8 cellular contexts compared by ENCODE assay signal in genomic region chr18:74951165-74951760, GRCh38.
DNase-seq lines count a peak whose midpoint lies in the region; ATAC-seq and TF ChIP-seq lines count a peak whose summit lies in the region.

No MANE protein-coding gene starts in this region.

- H3K27ac Mint-ChIP-seq in MCF 10A (ENCODE audit: low read depth, unreplicated experiment): peak overlapping the region; percentile 97

- no peak overlapping the region for H3K4me3 ChIP-seq in mucosa of stomach (ENCODE audit: low read length)

- CTCF ChIA-PET in MCF 10A (lab: Yijun Ruan, JAX): interaction anchor here (0.6 kb wide), 1 partner anchor 10 kb away, joined by 3 read pairs; no protein-coding TSS in a partner anchor

- intact Hi-C loops in MCF 10A (cut with micrococcal nuclease): loop anchor here (2.0 kb wide), 1 partner anchor 52 kb away; no protein-coding TSS in a partner anchor

- peaks cover 12% of the 10 kb centered on the region for H3K4me1 Mint-ChIP-seq in MCF 10A (ENCODE audit: insufficient read depth, unreplicated experiment)

- H3K4me3 Mint-ChIP-seq in MCF 10A (ENCODE audit: unreplicated experiment): no peak overlapping the region

- no peaks in the 10 kb centered on the region for H3K27me3 Mint-ChIP-seq in MCF 10A (ENCODE audit: insufficient read depth, unreplicated experiment)

- no peaks in the 10 kb centered on the region for H3K9me3 Mint-ChIP-seq in MCF 10A (ENCODE audit: unreplicated experiment)

- ATAC-seq in HG03442 (IDR thresholded peaks at IDR 0.05; ENCODE audit: unreplicated experiment) (peak; percentile 76), GM21717 (IDR thresholded peaks at IDR 0.05; ENCODE audit: unreplicated experiment) (no peak)

- peak overlapping the region; percentile 63 for H3K9ac ChIP-seq in mucosa of stomach (ENCODE audit: low read length)

- no peaks in the 10 kb centered on the region for H3K27me3 ChIP-seq in mucosa of stomach (ENCODE audit: control insufficient read depth, insufficient read depth, low read length)

- peak; percentile 11 for DNase-seq in activated CD4-positive, alpha-beta T cell treated with anti-CD3 and anti-CD28 coated beads, Interleukin-2, amount 50 U/mL, for 1 hour
- no peak for DNase-seq in activated CD4-positive, alpha-beta T cell treated with anti-CD3 and anti-CD28 coated beads, Interleukin-2, amount 50 U/mL, for 4 hours
- peak; percentile 95 for DNase-seq in MCF 10A (ENCODE audit: unreplicated experiment)
- DNase-seq in SIG-M5 treated with dmso at 0.1 percent for 504 hours (lab: John Stamatoyannopoulos, UW; ENCODE audit: unreplicated experiment): no peak
- DNase-seq in foreskin melanocyte: no peak

- POLR2A ChIA-PET in MCF 10A (lab: Yijun Ruan, JAX): interaction anchor here (0.6 to 0.7 kb wide), 3 partner anchors 26 to 257 kb away, joined by 3 to 5 read pairs (median 3); no protein-coding TSS in a partner anchor

- no peaks in the 10 kb centered on the region for H3K36me3 Mint-ChIP-seq in MCF 10A (ENCODE audit: insufficient read depth, unreplicated experiment)

- no peaks in the 10 kb centered on the region for H3K9me3 ChIP-seq in mucosa of stomach (ENCODE audit: control insufficient read depth, low read length)

- TF ChIP-seq CTCF in MCF 10A (IDR thresholded peaks at IDR 0.05; ENCODE audit: unreplicated experiment): no peak

- no peaks in the 10 kb centered on the region for H3K36me3 ChIP-seq in mucosa of stomach (ENCODE audit: control insufficient read depth, insufficient read depth, low read length)

- peaks cover 30% of the 10 kb centered on the region for H3K4me1 ChIP-seq in mucosa of stomach (ENCODE audit: control insufficient read depth, insufficient read depth, low read length)

- no TSS peak for BruUV-seq in MCF 10A (replicated peaks; lab: Mats Ljungman, UMichigan)

Comparison
In these comparisons a context has a peak if more than half of its experiments do, and no peak if none do; other contexts are left out.
1. DNase-seq: peak in activated CD4-positive, alpha-beta T cell treated with anti-CD3 and anti-CD28 coated beads, Interleukin-2, amount 50 U/mL, for 1 hour (single experiment) and MCF 10A (single experiment); none in activated CD4-positive, alpha-beta T cell treated with anti-CD3 and anti-CD28 coated beads, Interleukin-2, amount 50 U/mL, for 4 hours (0 of 2), SIG-M5 treated with dmso at 0.1 percent for 504 hours (single experiment) and foreskin melanocyte (single experiment).